8 cellular contexts compared by ENCODE assay signal in genomic region chr1:50023292-50024159, GRCh38. TPM values are rescaled to one million over a fixed set of nuclear protein-coding genes. Genes with fewer than 3 reads are reported as not detected.
DNase-seq lines count a peak whose midpoint lies in the region; ATAC-seq lines count a peak whose summit lies in the region.

TSS of gene AGBL4 (minus strand) at chr1:50023954.

- no peak within 1 kb of the TSS for H3K27ac Mint-ChIP-seq in activated naive CD8-positive, alpha-beta T cell treated with anti-CD3 and anti-CD28 coated beads, Interleukin-2, amount 10 ng/mL, durations not matched to agents 7 days and 5 days
- no peak within 1 kb of the TSS for H3K27ac Mint-ChIP-seq in immature natural killer cell

- peaks cover 3% of the 10 kb centered on the region for H3K4me1 Mint-ChIP-seq in activated naive CD8-positive, alpha-beta T cell treated with anti-CD3 and anti-CD28 coated beads, Interleukin-2, amount 10 ng/mL, durations not matched to agents 7 days and 5 days
- H3K4me1 Mint-ChIP-seq in immature natural killer cell, result peaks cover 3 to 5% of the 10 kb centered on the region in 2 donors

- ATAC-seq in activated naive CD8-positive, alpha-beta T cell treated with anti-CD3 and anti-CD28 coated beads, Interleukin-2, amount 10 ng/mL, durations not matched to agents 7 days and 5 days (ENCODE audit: low read depth), result peak; percentile 56
- peak; percentile 95 to 97 for ATAC-seq in left cardiac atrium
- ATAC-seq in GM19455 (IDR thresholded peaks at IDR 0.05; ENCODE audit: unreplicated experiment), result no peak

- H3K27me3 Mint-ChIP-seq in activated naive CD8-positive, alpha-beta T cell treated with anti-CD3 and anti-CD28 coated beads, Interleukin-2, amount 10 ng/mL, durations not matched to agents 7 days and 5 days, result peaks cover 15% of the 10 kb centered on the region
- peaks cover 3 to 4% (median 4%) of the 10 kb centered on the region in 3 donors for H3K27me3 Mint-ChIP-seq in immature natural killer cell (ENCODE audit: low read depth in 3 of 3)

- H3K9me3 Mint-ChIP-seq in activated naive CD8-positive, alpha-beta T cell treated with anti-CD3 and anti-CD28 coated beads, Interleukin-2, amount 10 ng/mL, durations not matched to agents 7 days and 5 days, result peaks cover 3% of the 10 kb centered on the region
- no peaks in the 10 kb centered on the region for H3K9me3 Mint-ChIP-seq in immature natural killer cell

- peak; percentile 97 for DNase-seq in DMS53 (lab: John Stamatoyannopoulos, UW)
- DNase-seq in NCI-H128 (lab: John Stamatoyannopoulos, UW; ENCODE audit: unreplicated experiment), result peak; percentile 51
- DNase-seq in activated naive CD8-positive, alpha-beta T cell treated with anti-CD3 and anti-CD28 coated beads, Interleukin-2, amount 10 ng/mL, durations not matched to agents 7 days and 5 days, result peak; percentile 35
- DNase-seq in left cardiac atrium, result peak; percentile 77
- peak; percentile 78 for DNase-seq in posterior vena cava (ENCODE audit: low spot score)
- no peak for DNase-seq in Kasumi-1 (lab: John Stamatoyannopoulos, UW)
- no peak for DNase-seq in immature natural killer cell

- intact Hi-C loops in left cardiac atrium (cut with DNase I) (no loop called here), posterior vena cava (cut with DNase I) (no loop called here)

- peak within 1 kb of the TSS; percentile 32 for H3K4me3 Mint-ChIP-seq in activated naive CD8-positive, alpha-beta T cell treated with anti-CD3 and anti-CD28 coated beads, Interleukin-2, amount 10 ng/mL, durations not matched to agents 7 days and 5 days
- peak within 1 kb of the TSS in 2 of 5 donors; percentile 6 to 45 for H3K4me3 Mint-ChIP-seq in immature natural killer cell

- POLR2A ChIA-PET in activated naive CD8-positive, alpha-beta T cell treated with anti-CD3 and anti-CD28 coated beads, Interleukin-2, amount 10 ng/mL, durations not matched to agents 7 days and 5 days (lab: Charles Lee), result no interaction called here

- H3K36me3 Mint-ChIP-seq in activated naive CD8-positive, alpha-beta T cell treated with anti-CD3 and anti-CD28 coated beads, Interleukin-2, amount 10 ng/mL, durations not matched to agents 7 days and 5 days, result no peaks in the 10 kb centered on the region
- no peaks in the 10 kb centered on the region for H3K36me3 Mint-ChIP-seq in immature natural killer cell

RNA-seq across cellular contexts. Expression of gene AGBL4, which starts in this region (rescaled TPM):
- not detected for total RNA-seq in activated naive CD8-positive, alpha-beta T cell treated with anti-CD3 and anti-CD28 coated beads, Interleukin-2, amount 10 ng/mL, durations not matched to agents 7 days and 5 days
- total RNA-seq in left cardiac atrium (1 to 10 TPM; 2.5 to 3.1 TPM), posterior vena cava (not detected)
- polyA plus RNA-seq in immature natural killer cell, result not detected

Comparison
In these comparisons a context has a peak if more than half of its experiments do, and no peak if none do; other contexts are left out.
1. Peak in DNase-seq and ATAC-seq in activated naive CD8-positive, alpha-beta T cell treated with anti-CD3 and anti-CD28 coated beads, Interleukin-2, amount 10 ng/mL, durations not matched to agents 7 days and 5 days; RNA of the gene not detected or under 1 TPM.
2. Peak in DNase-seq in posterior vena cava; RNA of the gene not detected or under 1 TPM.
3. DNase-seq: peak in DMS53 (single experiment), NCI-H128 (single experiment) and left cardiac atrium (single experiment); none in Kasumi-1 (0 of 2) and immature natural killer cell (0 of 3).